In genomic region chr5:57219386-57219785, GRCh38 we compare ENCODE assay signal across 1 cellular context.
TF ChIP-seq lines count a peak whose summit lies in the region.

No MANE protein-coding gene starts in this region.

TF ChIP-seq in HepG2, 621 proteins besides CTCF, POLR2A, EP300 and RAD21 (continued from another document):
- TF ChIP-seq FUBP1 (CRISPR knock-in tag; IDR thresholded peaks at IDR 0.05; ENCODE audit: borderline replicate concordance) (no peak), EEA1 (CRISPR knock-in tag; IDR thresholded peaks at IDR 0.05; ENCODE audit: borderline replicate concordance) (no peak), EHMT2 (IDR thresholded peaks at IDR 0.05; ENCODE audit: borderline replicate concordance, low read depth, low read length) (no peak)
